Comparison of ENCODE assay signal across 14 cellular contexts in the genomic region with DNA sequence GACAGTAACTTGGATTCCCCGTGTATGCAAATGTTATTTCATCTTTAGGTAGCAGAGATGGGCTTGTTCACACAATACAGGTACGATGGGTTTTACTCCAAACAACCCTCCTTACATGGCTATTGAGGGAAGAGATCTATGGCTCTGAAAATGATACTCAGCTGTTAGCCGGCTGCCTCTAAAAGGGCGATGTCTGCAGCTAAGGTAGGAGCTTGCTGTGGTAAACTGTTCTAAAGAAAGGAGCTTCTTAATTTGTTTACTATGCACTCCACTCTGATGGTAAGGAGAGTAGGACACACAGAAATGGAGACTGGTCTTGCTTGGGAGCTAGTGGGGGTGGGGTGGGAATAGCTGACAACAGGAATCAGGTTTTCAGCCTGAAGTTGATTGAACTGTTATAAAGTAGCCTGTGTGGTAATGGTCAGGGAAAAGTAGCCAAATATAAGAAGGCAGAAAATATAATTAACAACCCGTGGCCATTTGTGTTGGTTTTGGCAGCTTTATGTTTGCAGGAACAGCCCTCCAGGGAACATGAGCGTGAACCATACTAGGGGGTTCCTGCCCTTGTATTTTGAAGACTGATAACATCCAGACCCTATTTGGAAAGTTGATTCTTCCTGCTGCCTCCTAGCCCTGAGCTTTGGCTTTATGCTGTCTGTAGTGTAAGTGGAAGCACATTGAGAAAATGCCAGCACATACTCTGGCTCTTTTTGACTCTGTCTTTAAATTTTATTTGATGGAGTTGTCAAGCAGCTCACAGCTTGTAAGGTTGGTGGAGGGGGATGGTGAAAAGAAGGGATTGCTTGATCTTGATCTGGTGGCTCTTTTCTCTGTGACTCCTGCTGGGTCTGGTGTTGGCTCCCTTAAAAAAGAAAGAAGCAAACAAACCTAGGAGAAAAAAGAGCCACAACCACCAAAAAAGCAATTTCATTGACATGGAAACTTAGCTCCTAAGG.
DNase-seq lines count a peak whose midpoint lies in the region; ATAC-seq and TF ChIP-seq lines count a peak whose summit lies in the region.
"Had no signal": no experiment of that assay in that cellular context is flagged by ENCODE, and none has a peak within 500 bp of the region (broad histone marks: within the 10 kb centered on the region; RNA-seq: fewer than 3 reads in every experiment).

No MANE protein-coding gene starts in this region.

- TF ChIP-seq CTCF in breast epithelium (IDR thresholded peaks at IDR 0.05) (no peak), mammary epithelial cell (conservative IDR thresholded peaks at IDR 0.05 in 1 of 2, IDR thresholded peaks at IDR 0.05 in 1 of 2; ENCODE audit: extremely low read depth in 1 of 2, insufficient read depth in 1 of 2, low read depth in 1 of 2, low read length in 2 of 2) (no peak), brain (conservative IDR thresholded peaks at IDR 0.05) (no peak), nephron (IDR thresholded peaks at IDR 0.05; ENCODE audit: unreplicated experiment in 3 of 3) (no peak)

- dilution Hi-C loops in mammary epithelial cell (cut with HindIII; ENCODE audit: low sequenced_read_pairs), result no loop called here

- H3K9ac ChIP-seq in mammary epithelial cell (ENCODE audit: insufficient read depth, low read length), result no peak overlapping the region

- H3K36me3 ChIP-seq in breast epithelium (no peaks in the 10 kb centered on the region), mammary epithelial cell (ENCODE audit: insufficient read depth, low read length) (no peaks in the 10 kb centered on the region), HAP-1 (replicated peaks) (no peaks in the 10 kb centered on the region)
- H3K36me3 ChIP-seq: pancreas had no signal

- 53% methylated on average over 6 of the region's 6 CpGs for WGBS in mammary epithelial cell (ENCODE audit: low coverage, missing lambda C conversion rate)

- ATAC-seq in HG03520 (IDR thresholded peaks at IDR 0.05; ENCODE audit: unreplicated experiment), result no peak
- ATAC-seq: activated T-cell treated with anti-CD3 and anti-CD28 coated beads, Interleukin-2, amount 50 U/mL, for 4 hours; pancreas; stimulated activated naive CD8-positive, alpha-beta T cell treated with anti-CD3 and anti-CD28 coated beads, Interleukin-15, amount 100 ng/mL, for 72 hours had no signal

- H3K79me2 ChIP-seq in mammary epithelial cell (ENCODE audit: insufficient read depth, low read length), result no peaks in the 10 kb centered on the region

- intact Hi-C loops in breast epithelium (cut with DNase I; ENCODE audit: low total_unique reads) (no loop called here), mammary epithelial cell (cut with micrococcal nuclease) (no loop called here)

- H3K27me3 Mint-ChIP-seq in brain, result peaks cover 22% of the 10 kb centered on the region
- peaks cover 63% of the 10 kb centered on the region for H3K27me3 Mint-ChIP-seq in nephron (ENCODE audit: low read depth)

- no TSS peak for BruUV-seq in mammary epithelial cell (replicated peaks; lab: Mats Ljungman, UMichigan)

- TF ChIP-seq POLR2A in breast epithelium (IDR thresholded peaks at IDR 0.05), result no peak

- H3K4me1 ChIP-seq in breast epithelium (no peaks in the 10 kb centered on the region), mammary epithelial cell (ENCODE audit: insufficient read depth, low read length) (peaks cover 16% of the 10 kb centered on the region), HAP-1 (no peaks in the 10 kb centered on the region)

- H3K4me2 ChIP-seq in mammary epithelial cell (ENCODE audit: insufficient read depth, low read depth, low read length), result no peak overlapping the region

- H3K27ac Mint-ChIP-seq in brain, result peak overlapping the region in 2 of 5 experiments; percentile 2 to 48
- peak overlapping the region in 1 of 3 experiments; percentile 25 for H3K27ac Mint-ChIP-seq in nephron

- H3K9me3 Mint-ChIP-seq in brain (peaks cover 0 to 3% (median 0%) of the 10 kb centered on the region in 5 experiments), nephron (no peaks in the 10 kb centered on the region)
- H3K9me3 Mint-ChIP-seq: activated T-cell treated with anti-CD3 and anti-CD28 coated beads, Interleukin-2, amount 50 U/mL, for 4 hours had no signal

- in situ Hi-C loops in mammary epithelial cell (cut with MboI; ENCODE audit: low sequenced_read_pairs in 2 of 2) (no loop called here), HAP-1 (cut with MboI; ENCODE audit: low sequenced_read_pairs) (no loop called here)

- no peaks in the 10 kb centered on the region for H4K20me1 ChIP-seq in mammary epithelial cell (ENCODE audit: insufficient read depth, low read length)

- no peak for DNase-seq in breast epithelium (ENCODE audit: low spot score in 2 of 2)
- no peak for DNase-seq in mammary epithelial cell
- no peak for DNase-seq in HAP-1 (ENCODE audit: low spot score in 2 of 2)
- DNase-seq in UCSD-AML1 (lab: John Stamatoyannopoulos, UW; ENCODE audit: unreplicated experiment), result no peak
- no peak for DNase-seq in inferior parietal cortex (ENCODE audit: extremely low spot score)
- DNase-seq: activated CD4-positive, alpha-beta T cell treated with anti-CD3 and anti-CD28 coated beads for 1 hour; activated T-cell treated with anti-CD3 and anti-CD28 coated beads, Interleukin-2, amount 50 U/mL, for 4 hours; AML-193; pancreas; stimulated activated CD4-positive, alpha-beta T cell treated with anti-CD3 and anti-CD28 coated beads, Interleukin-4, amount 100 ng/mL, for 1 hour; stimulated activated naive CD8-positive, alpha-beta T cell treated with anti-CD3 and anti-CD28 coated beads, Interleukin-15, amount 100 ng/mL, for 72 hours had no signal

- peaks cover 75% of the 10 kb centered on the region for H3K4me1 Mint-ChIP-seq in brain
- peaks cover 50% of the 10 kb centered on the region for H3K4me1 Mint-ChIP-seq in nephron

- H3K36me3 Mint-ChIP-seq in brain (no peaks in the 10 kb centered on the region), nephron (ENCODE audit: low read depth) (peaks cover 3% of the 10 kb centered on the region)

- H3K4me3 ChIP-seq in breast epithelium (peak overlapping the region in 2 of 3 donors; percentile 2 to 71), mammary epithelial cell (replicated peaks in 1 of 3; ENCODE audit: insufficient read depth in 1 of 3, low read depth in 2 of 3, low read length in 3 of 3) (no peak overlapping the region), HAP-1 (no peak overlapping the region)

- H3K27ac ChIP-seq in breast epithelium (no peak overlapping the region), mammary epithelial cell (ENCODE audit: insufficient read depth, low read depth, low read length) (no peak overlapping the region)
- H3K27ac ChIP-seq: pancreas had no signal

- peaks cover 0 to 15% of the 10 kb centered on the region in 2 donors for H3K27me3 ChIP-seq in breast epithelium
- peaks cover 10% of the 10 kb centered on the region for H3K27me3 ChIP-seq in mammary epithelial cell (ENCODE audit: insufficient read depth, low read length)
- H3K27me3 ChIP-seq in HAP-1 (ENCODE audit: low read depth), result peaks cover 15% of the 10 kb centered on the region
- H3K27me3 ChIP-seq: pancreas had no signal

- CTCF ChIA-PET in mammary epithelial cell (lab: Charles Lee; ENCODE audit: low non-redundant PET), result interaction anchor here (0.7 kb wide), 1 partner anchor 12 kb away, joined by 4 read pairs; no protein-coding TSS in a partner anchor

- peak overlapping the region in 4 of 5 experiments; percentile 90 to 98 (median 93) for H3K4me3 Mint-ChIP-seq in brain
- H3K4me3 Mint-ChIP-seq in nephron, result peak overlapping the region; percentile 91 to 95 (median 92)
- H3K4me3 Mint-ChIP-seq: activated T-cell treated with anti-CD3 and anti-CD28 coated beads, Interleukin-2, amount 50 U/mL, for 4 hours; stimulated activated naive CD8-positive, alpha-beta T cell treated with anti-CD3 and anti-CD28 coated beads, Interleukin-15, amount 100 ng/mL, for 72 hours had no signal

- no peak overlapping the region for H2AFZ ChIP-seq in mammary epithelial cell (ENCODE audit: low read depth, low read length)

- H3K9me3 ChIP-seq in breast epithelium (no peaks in the 10 kb centered on the region), mammary epithelial cell (replicated peaks; ENCODE audit: insufficient read depth, low read length) (no peaks in the 10 kb centered on the region), HAP-1 (no peaks in the 10 kb centered on the region)
- H3K9me3 ChIP-seq: pancreas had no signal

Comparison
In these comparisons a context has a peak if more than half of its experiments do, and no peak if none do; other contexts are left out.
1. H3K4me3 ChIP-seq: peak in breast epithelium (2 of 3); none in mammary epithelial cell (0 of 3) and HAP-1 (single experiment).